Comparison of ENCODE assay signal across 8 cellular contexts in genomic region chr17:49677134-49677932, GRCh38. TPM values are rescaled to one million over a fixed set of nuclear protein-coding genes. Genes with fewer than 3 reads are reported as not detected.
A peak's percentile ranks its signal among the peaks of the same experiment; 100 is the strongest.
DNase-seq lines count a peak whose midpoint lies in the region; ATAC-seq and TF ChIP-seq lines count a peak whose summit lies in the region.

No MANE protein-coding gene starts in this region.

- TF ChIP-seq RAD21 in SK-N-SH (IDR thresholded peaks at IDR 0.05; ENCODE audit: low read length): no peak

- peak; percentile 67 to 71 for ATAC-seq in activated naive CD4-positive, alpha-beta T cell treated with anti-CD3 and anti-CD28 coated beads, Interleukin-2, amount 50 U/mL, for 72 hours
- ATAC-seq in omental fat pad (ENCODE audit: low FRiP score): peak; percentile 85

- peaks cover 15 to 20% of the 10 kb centered on the region in 2 donors for H3K36me3 Mint-ChIP-seq in activated naive CD4-positive, alpha-beta T cell treated with anti-CD3 and anti-CD28 coated beads, Interleukin-2, amount 50 U/mL, for 72 hours
- H3K36me3 Mint-ChIP-seq in glutamatergic neuron (ENCODE audit: unreplicated experiment): no peaks in the 10 kb centered on the region

- H4K20me1 ChIP-seq in SK-N-SH (ENCODE audit: insufficient read depth): peaks cover 29% of the 10 kb centered on the region

- peaks cover 4 to 6% of the 10 kb centered on the region in 2 donors for H3K9me3 Mint-ChIP-seq in activated naive CD4-positive, alpha-beta T cell treated with anti-CD3 and anti-CD28 coated beads, Interleukin-2, amount 50 U/mL, for 72 hours
- peaks cover 18% of the 10 kb centered on the region for H3K9me3 Mint-ChIP-seq in glutamatergic neuron (ENCODE audit: unreplicated experiment)

- H3K27me3 ChIP-seq in SK-N-SH (ENCODE audit: insufficient read depth): no peaks in the 10 kb centered on the region

- TF ChIP-seq CTCF in SK-N-SH (IDR thresholded peaks at IDR 0.05): 0 out of 2 replicates have a peak, but pooled peaks have one; percentile 15
- TF ChIP-seq CTCF in glutamatergic neuron (IDR thresholded peaks at IDR 0.05; ENCODE audit: partially characterized antibody, unreplicated experiment): no peak
- no peak for TF ChIP-seq CTCF in omental fat pad (IDR thresholded peaks at IDR 0.05)

- H3K9ac ChIP-seq in SK-N-SH: peak overlapping the region; percentile 76

- H3F3A ChIP-seq in SK-N-SH (replicated peaks; ENCODE audit: insufficient read depth): no peaks in the 10 kb centered on the region

- TF ChIP-seq EP300 in SK-N-SH (IDR thresholded peaks at IDR 0.05; ENCODE audit: borderline replicate concordance in 1 of 2, low read depth in 1 of 2, low read length in 1 of 2): no peak

- H3K4me3 ChIP-seq in SK-N-SH (ENCODE audit: low read depth in 2 of 2, low read length in 1 of 2): peak overlapping the region; percentile 55 to 68

- peaks cover 11 to 13% of the 10 kb centered on the region in 2 experiments; a peak in 3 of 4 replicates for H3K4me1 ChIP-seq in SK-N-SH (ENCODE audit: control insufficient read depth in 1 of 2, insufficient read depth in 2 of 2, low read depth in 1 of 2, low read length in 1 of 2)

- peak overlapping the region; percentile 67 for H2AFZ ChIP-seq in SK-N-SH (ENCODE audit: low read depth)

- H3K36me3 ChIP-seq in SK-N-SH (replicated peaks in 1 of 2; ENCODE audit: control insufficient read depth in 1 of 2, insufficient read depth in 2 of 2, low read length in 1 of 2): peaks cover 12 to 27% of the 10 kb centered on the region in 2 experiments

- POLR2A ChIA-PET in SK-N-SH (lab: Yijun Ruan, JAX): no interaction called here

- H3K4me3 Mint-ChIP-seq in glutamatergic neuron (ENCODE audit: unreplicated experiment): peak overlapping the region; percentile 97

- peaks cover 51% of the 10 kb centered on the region for H3K79me2 ChIP-seq in SK-N-SH (ENCODE audit: insufficient read depth)

- peak overlapping the region; percentile 89 for H3K4me2 ChIP-seq in SK-N-SH

- peak overlapping the region; percentile 84 to 91 for H3K27ac ChIP-seq in SK-N-SH (ENCODE audit: low read depth in 2 of 2, low read length in 1 of 2)
- H3K27ac ChIP-seq in temporal lobe (ENCODE audit: low read depth, low read length): peak overlapping the region; percentile 94

- no peaks in the 10 kb centered on the region for H3K9me3 ChIP-seq in SK-N-SH

- peaks cover 28% of the 10 kb centered on the region for H3K4me1 Mint-ChIP-seq in glutamatergic neuron (ENCODE audit: low read depth, unreplicated experiment)

- DNase-seq in EH (ENCODE audit: low read depth) (peak; percentile 94), HCEC 1CT (peak; percentile 82), NCI-H1092 (lab: John Stamatoyannopoulos, UW) (peak; percentile 94), SK-N-SH (peak; percentile 97), glutamatergic neuron (peak; percentile 99), omental fat pad (ENCODE audit: low spot score) (peak; percentile 96)
- peak; percentile 94 to 97 for DNase-seq in activated naive CD4-positive, alpha-beta T cell treated with anti-CD3 and anti-CD28 coated beads, Interleukin-2, amount 50 U/mL, for 72 hours (ENCODE audit: low spot score in 2 of 2)

- CTCF ChIA-PET in SK-N-SH (lab: Yijun Ruan, JAX): interaction anchor here (0.6 to 50.8 kb wide), 7 partner anchors 18 to 750 kb away, joined by 3 to 2107 read pairs (median 4); partner anchors contain the start of genes NXPH3 and SLC35B1

- H3K27ac Mint-ChIP-seq in activated naive CD4-positive, alpha-beta T cell treated with anti-CD3 and anti-CD28 coated beads, Interleukin-2, amount 50 U/mL, for 72 hours: peak overlapping the region; percentile 95 to 98
- peak overlapping the region; percentile 97 for H3K27ac Mint-ChIP-seq in glutamatergic neuron (ENCODE audit: unreplicated experiment)

- H3K9me2 ChIP-seq in SK-N-SH: no peaks in the 10 kb centered on the region

- H3K27me3 Mint-ChIP-seq in glutamatergic neuron (ENCODE audit: unreplicated experiment): peaks cover 10% of the 10 kb centered on the region

- under 1% methylated on average over 33 of the region's 34 CpGs for WGBS in SK-N-SH (ENCODE audit: low lambda C conversion rate)

TF ChIP-seq in SK-N-SH, 30 proteins besides CTCF, POLR2A, EP300 and RAD21 (continues in another document):
- TF ChIP-seq MXI1 (IDR thresholded peaks at IDR 0.05; ENCODE audit: low read depth, low read length) (peak; percentile 86), TEAD4 (IDR thresholded peaks at IDR 0.05; ENCODE audit: borderline replicate concordance, insufficient read depth) (no peak), FOXJ3 (CRISPR knock-in tag; IDR thresholded peaks at IDR 0.05) (no peak), USF2 (IDR thresholded peaks at IDR 0.05; ENCODE audit: borderline replicate concordance, low read depth, low read length) (no peak), FOSL2 (IDR thresholded peaks at IDR 0.05; ENCODE audit: borderline replicate concordance, low read depth) (no peak), TCF12 (IDR thresholded peaks at IDR 0.05) (no peak), RCOR1 (IDR thresholded peaks at IDR 0.05; ENCODE audit: low read length) (no peak), YY1 (IDR thresholded peaks at IDR 0.05; ENCODE audit: low read depth) (no peak), TAF1 (IDR thresholded peaks at IDR 0.05; ENCODE audit: borderline replicate concordance, low read depth, low read length) (no peak), CHD2 (IDR thresholded peaks at IDR 0.05; ENCODE audit: low read length, partially characterized antibody) (peak; percentile 10), RFX5 (IDR thresholded peaks at IDR 0.05; ENCODE audit: low read length) (no peak), SMC3 (IDR thresholded peaks at IDR 0.05; ENCODE audit: low read depth, low read length) (no peak), NFIC (IDR thresholded peaks at IDR 0.05; ENCODE audit: borderline replicate concordance) (no peak), USF1 (IDR thresholded peaks at IDR 0.05; ENCODE audit: borderline replicate concordance, low read depth) (no peak), MEF2A (IDR thresholded peaks at IDR 0.05; ENCODE audit: borderline replicate concordance, low read depth) (no peak), PBX3 (IDR thresholded peaks at IDR 0.05) (no peak), GATA2 (CRISPR knock-in tag; IDR thresholded peaks at IDR 0.05) (no peak)

RNA-seq across cellular contexts. Expression of gene SPOP, which starts 0.6 kb away (rescaled TPM):
- polyA plus RNA-seq in SK-N-SH (2012; rRNA removed): 43.5 and 54.0 TPM in 2 replicates
- polyA plus RNA-seq in SK-N-SH (2012; cell fraction: cytosol; rRNA removed): 38.1 and 44.5 TPM in 2 replicates
- 67.4 and 68.6 TPM in 2 replicates for polyA plus RNA-seq in SK-N-SH (2012; cell fraction: nucleus; rRNA removed)
- 10 to 100 TPM; 66.9 to 70.3 TPM for total RNA-seq in activated naive CD4-positive, alpha-beta T cell treated with anti-CD3 and anti-CD28 coated beads, Interleukin-2, amount 50 U/mL, for 72 hours
- 49.5 TPM for total RNA-seq in glutamatergic neuron (ENCODE audit: unreplicated experiment)
- 10 to 100 TPM; 33.7 to 73.5 (median 50.4) TPM for total RNA-seq in omental fat pad
- total RNA-seq in temporal lobe: 92.4 TPM

RNA-seq across cellular contexts. Expression of gene SLC35B1, which starts 30.4 kb away (rescaled TPM):
- polyA plus RNA-seq in SK-N-SH (2012; rRNA removed): 89.8 and 109 TPM in 2 replicates
- 81.5 and 91.0 TPM in 2 replicates for polyA plus RNA-seq in SK-N-SH (2012; cell fraction: cytosol; rRNA removed)
- 63.5 and 95.5 TPM in 2 replicates for polyA plus RNA-seq in SK-N-SH (2012; cell fraction: nucleus; rRNA removed)
- total RNA-seq in activated naive CD4-positive, alpha-beta T cell treated with anti-CD3 and anti-CD28 coated beads, Interleukin-2, amount 50 U/mL, for 72 hours: 10 to 100 TPM; 36.2 to 44.1 TPM
- total RNA-seq in glutamatergic neuron (ENCODE audit: unreplicated experiment) (123 TPM), omental fat pad (10 to 100 TPM; 30.6 to 47.8 (median 43.3) TPM), temporal lobe (26.1 TPM)

Comparison
In these comparisons a context has a peak if more than half of its experiments do, and no peak if none do; other contexts are left out.
1. Peak in every context shown above with its lines: DNase-seq, ATAC-seq, H3K4me3 ChIP-seq and H3K27ac ChIP-seq.